ENCODE assay signal across 8 cellular contexts in the genomic region with DNA sequence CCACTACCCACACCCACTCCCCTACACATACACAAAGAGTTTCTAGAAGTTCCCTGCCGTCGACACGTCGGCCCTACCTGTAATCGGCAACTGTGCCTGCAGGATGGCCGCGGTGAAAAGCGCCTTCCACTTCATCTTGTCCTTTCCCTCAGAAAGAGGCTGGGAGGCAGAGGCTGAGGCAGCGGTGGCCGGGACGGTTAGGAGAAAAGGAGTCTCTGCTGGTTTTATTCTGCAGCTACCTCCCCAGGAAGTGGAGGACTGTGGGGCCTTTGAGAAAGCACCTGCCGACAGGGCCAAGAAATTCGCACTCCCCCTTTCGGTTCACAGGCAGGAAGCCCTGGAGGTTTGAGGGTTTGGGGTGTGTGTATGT. TPM values are rescaled to one million over a fixed set of nuclear protein-coding genes. Genes with fewer than 3 reads are reported as not detected.
DNase-seq lines count a peak whose midpoint lies in the region; ATAC-seq, FAIRE-seq and TF ChIP-seq lines count a peak whose summit lies in the region.

CD247 (minus strand) TSS at position 199 of the 370 bp plus-strand sequence; CDS start at position 135, 64 bp downstream.

- H3K9me3 ChIP-seq in T-helper 17 cell (ENCODE audit: control insufficient read depth, low read length, poor library complexity, severe bottlenecking) (no peaks in the 10 kb centered on the region), thoracic aorta (no peaks in the 10 kb centered on the region)

- H3K36me3 ChIP-seq in thoracic aorta: no peaks in the 10 kb centered on the region

- H3K27ac ChIP-seq in thoracic aorta: no peak within 1 kb of the TSS

- ATAC-seq in T-helper 17 cell (peak; percentile 82), thoracic aorta (ENCODE audit: insufficient number of reproducible peaks, low FRiP score, low read depth) (no peak), HG03039 (IDR thresholded peaks at IDR 0.05; ENCODE audit: unreplicated experiment) (no peak)
- ATAC-seq in activated T-helper 17 cell treated with anti-CD3 and anti-CD28 coated beads, Interleukin-2, amount 50 U/mL, for 72 hours (replicated peaks): peak; percentile 41
- ATAC-seq in natural killer cell treated with Interleukin-12 subunit alpha and Interleukin-12 subunit beta and Interleukin-15 and Interleukin-18, amount 100 ng/mL, for 72 hours: peak; percentile 63 to 69

- no peaks in the 10 kb centered on the region for H3K27me3 ChIP-seq in thoracic aorta (replicated peaks; ENCODE audit: insufficient read depth)

- TF ChIP-seq POLR2A in H54 (IDR thresholded peaks at IDR 0.05; ENCODE audit: low read depth, low read length): no peak

- no peaks in the 10 kb centered on the region for H3K4me1 ChIP-seq in thoracic aorta (ENCODE audit: control insufficient read depth in 1 of 2, low read depth in 2 of 2)

- peaks cover 9% of the 10 kb centered on the region for H3K36me3 Mint-ChIP-seq in T-helper 17 cell (ENCODE audit: low read depth)
- peaks cover 56% of the 10 kb centered on the region for H3K36me3 Mint-ChIP-seq in activated T-helper 17 cell treated with anti-CD3 and anti-CD28 coated beads, Interleukin-2, amount 50 U/mL, for 72 hours (ENCODE audit: low read depth)
- H3K36me3 Mint-ChIP-seq in natural killer cell treated with Interleukin-12 subunit alpha and Interleukin-12 subunit beta and Interleukin-15 and Interleukin-18, amount 100 ng/mL, for 72 hours: peaks cover 20% of the 10 kb centered on the region

- FAIRE-seq in H54 (lab: Jason Lieb, UNC): no peak

- peak within 1 kb of the TSS; percentile 97 for H3K4me3 Mint-ChIP-seq in T-helper 17 cell
- peak within 1 kb of the TSS; percentile 100 for H3K4me3 Mint-ChIP-seq in activated T-helper 17 cell treated with anti-CD3 and anti-CD28 coated beads, Interleukin-2, amount 50 U/mL, for 72 hours
- H3K4me3 Mint-ChIP-seq in natural killer cell treated with Interleukin-12 subunit alpha and Interleukin-12 subunit beta and Interleukin-15 and Interleukin-18, amount 100 ng/mL, for 72 hours: peak within 1 kb of the TSS; percentile 98

- peak within 1 kb of the TSS; percentile 99 for H3K27ac Mint-ChIP-seq in T-helper 17 cell
- peak within 1 kb of the TSS; percentile 100 for H3K27ac Mint-ChIP-seq in activated T-helper 17 cell treated with anti-CD3 and anti-CD28 coated beads, Interleukin-2, amount 50 U/mL, for 72 hours
- peak within 1 kb of the TSS; percentile 98 to 100 for H3K27ac Mint-ChIP-seq in natural killer cell treated with Interleukin-12 subunit alpha and Interleukin-12 subunit beta and Interleukin-15 and Interleukin-18, amount 100 ng/mL, for 72 hours

- no peaks in the 10 kb centered on the region for H3K27me3 Mint-ChIP-seq in T-helper 17 cell
- H3K27me3 Mint-ChIP-seq in activated T-helper 17 cell treated with anti-CD3 and anti-CD28 coated beads, Interleukin-2, amount 50 U/mL, for 72 hours: no peaks in the 10 kb centered on the region
- H3K27me3 Mint-ChIP-seq in natural killer cell treated with Interleukin-12 subunit alpha and Interleukin-12 subunit beta and Interleukin-15 and Interleukin-18, amount 100 ng/mL, for 72 hours: no peaks in the 10 kb centered on the region

- no peak for TF ChIP-seq CTCF in thoracic aorta (IDR thresholded peaks at IDR 0.05)

- H3K4me3 ChIP-seq in thoracic aorta: peak within 1 kb of the TSS; percentile 26

- H3K4me1 Mint-ChIP-seq in T-helper 17 cell: peaks cover 25% of the 10 kb centered on the region
- H3K4me1 Mint-ChIP-seq in activated T-helper 17 cell treated with anti-CD3 and anti-CD28 coated beads, Interleukin-2, amount 50 U/mL, for 72 hours: peaks cover 4% of the 10 kb centered on the region
- peaks cover 33 to 39% of the 10 kb centered on the region in 2 donors for H3K4me1 Mint-ChIP-seq in natural killer cell treated with Interleukin-12 subunit alpha and Interleukin-12 subunit beta and Interleukin-15 and Interleukin-18, amount 100 ng/mL, for 72 hours (ENCODE audit: low read depth in 2 of 2)

- no peaks in the 10 kb centered on the region for H3K9me3 Mint-ChIP-seq in activated T-helper 17 cell treated with anti-CD3 and anti-CD28 coated beads, Interleukin-2, amount 50 U/mL, for 72 hours
- H3K9me3 Mint-ChIP-seq in natural killer cell treated with Interleukin-12 subunit alpha and Interleukin-12 subunit beta and Interleukin-15 and Interleukin-18, amount 100 ng/mL, for 72 hours: no peaks in the 10 kb centered on the region

- DNase-seq in T-helper 17 cell: peak; percentile 49 to 67 (median 65)
- peak; percentile 89 for DNase-seq in natural killer cell treated with Interleukin-12 subunit alpha and Interleukin-12 subunit beta and Interleukin-15 and Interleukin-18, amount 100 ng/mL, for 72 hours (ENCODE audit: low spot score)
- DNase-seq in thoracic aorta (ENCODE audit: low spot score): no peak
- no peak for DNase-seq in NCI-H187 treated with DMSO at 0.1 percent for 48 hours (lab: John Stamatoyannopoulos, UW)
- no peak for DNase-seq in H54 (ENCODE audit: insufficient read length, low spot score)
- DNase-seq in NCI-H774 (lab: John Stamatoyannopoulos, UW): no peak

RNA-seq across cellular contexts. Expression of gene CD247, which starts in this region (rescaled TPM):
- 100 to 1,000 TPM; 265 to 295 TPM for total RNA-seq in T-helper 17 cell
- 100 to 1,000 TPM; 168 to 217 TPM for total RNA-seq in activated T-helper 17 cell treated with anti-CD3 and anti-CD28 coated beads, Interleukin-2, amount 50 U/mL, for 72 hours
- 100 to 1,000 TPM; 169 to 384 TPM for total RNA-seq in natural killer cell treated with Interleukin-12 subunit alpha and Interleukin-12 subunit beta and Interleukin-15 and Interleukin-18, amount 100 ng/mL, for 72 hours
- 1 to 10 TPM; 1.6 to 8.5 TPM for total RNA-seq in thoracic aorta

Comparison
In these comparisons a context has a peak if more than half of its experiments do, and no peak if none do; other contexts are left out.
1. RNA of gene CD247 (total RNA-seq): 169 to 384 TPM in natural killer cell treated with Interleukin-12 subunit alpha and Interleukin-12 subunit beta and Interleukin-15 and Interleukin-18, amount 100 ng/mL, for 72 hours, 265 to 295 TPM in T-helper 17 cell and 168 to 217 TPM in activated T-helper 17 cell treated with anti-CD3 and anti-CD28 coated beads, Interleukin-2, amount 50 U/mL, for 72 hours; 1.6 to 8.5 TPM in thoracic aorta; every median in the first group is over 10 times any median in the second.
2. ATAC-seq: peak in T-helper 17 cell (single experiment), activated T-helper 17 cell treated with anti-CD3 and anti-CD28 coated beads, Interleukin-2, amount 50 U/mL, for 72 hours (single experiment) and natural killer cell treated with Interleukin-12 subunit alpha and Interleukin-12 subunit beta and Interleukin-15 and Interleukin-18, amount 100 ng/mL, for 72 hours (2 of 2); none in thoracic aorta (single experiment) and HG03039 (single experiment).
3. DNase-seq: peak in T-helper 17 cell (3 of 3) and natural killer cell treated with Interleukin-12 subunit alpha and Interleukin-12 subunit beta and Interleukin-15 and Interleukin-18, amount 100 ng/mL, for 72 hours (single experiment); none in thoracic aorta (single experiment), NCI-H187 treated with DMSO at 0.1 percent for 48 hours (single experiment), H54 (single experiment) and NCI-H774 (single experiment).
4. Peak in every context shown above with its lines, with median percentiles within 50 percentile points of each other: H3K27ac Mint-ChIP-seq and H3K4me3 Mint-ChIP-seq.